Comparison of ENCODE assay signal across 11 cellular contexts in the genomic region with DNA sequence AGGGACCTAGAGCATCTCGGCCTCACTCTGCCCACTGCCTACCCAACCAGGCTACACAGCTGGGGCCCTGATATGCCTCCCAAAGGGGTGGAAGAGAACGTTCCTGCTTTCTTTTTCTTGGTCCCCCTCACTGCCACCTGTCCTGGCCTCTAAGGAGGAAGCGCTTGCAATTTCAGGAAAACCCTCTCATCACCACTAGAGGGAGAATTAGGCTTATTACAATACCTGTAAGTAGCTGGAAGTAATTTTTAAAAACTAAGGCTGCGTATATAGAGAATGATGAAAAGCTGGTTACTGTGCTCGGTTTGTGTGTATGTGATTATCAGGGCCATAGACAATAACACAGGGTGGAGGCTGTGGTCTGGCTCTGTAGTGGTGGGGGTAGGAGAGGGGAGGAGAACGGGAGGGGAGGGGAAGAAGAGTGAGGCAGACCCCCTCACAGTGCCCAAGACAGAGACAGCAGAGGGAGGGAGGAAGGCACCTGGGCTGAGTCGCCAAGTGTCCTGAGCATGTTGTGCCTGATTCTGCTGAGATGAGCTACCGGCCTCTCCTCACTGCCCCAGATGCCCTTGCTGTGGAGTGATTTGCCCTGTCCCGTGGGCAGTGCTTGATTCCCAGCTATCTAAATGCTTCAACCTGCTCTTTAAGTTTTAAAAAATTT. TPM values are rescaled to one million over a fixed set of nuclear protein-coding genes. Genes with fewer than 3 reads are reported as not detected.
DNase-seq lines count a peak whose midpoint lies in the region; ATAC-seq, FAIRE-seq and TF ChIP-seq lines count a peak whose summit lies in the region.
"Had no signal": no experiment of that assay in that cellular context is flagged by ENCODE, and none has a peak within 500 bp of the region (broad histone marks: within the 10 kb centered on the region; RNA-seq: fewer than 3 reads in every experiment).

No MANE protein-coding gene starts in this region.

- H3K4me2 ChIP-seq in neural progenitor cell = peak overlapping the region; percentile 3

- no peak overlapping the region for H3K27ac Mint-ChIP-seq in neural progenitor cell
- no peak overlapping the region for H3K27ac Mint-ChIP-seq in activated CD4-positive, alpha-beta memory T cell treated with anti-CD3 and anti-CD28 coated beads, Interleukin-2, amount 10 ng/mL, durations not matched to agents 7 days and 5 days

- H4K20me1 ChIP-seq in neural progenitor cell (ENCODE audit: low read depth) = no peaks in the 10 kb centered on the region

- peaks cover 29% of the 10 kb centered on the region for H3K4me1 Mint-ChIP-seq in neural progenitor cell
- no peaks in the 10 kb centered on the region for H3K4me1 Mint-ChIP-seq in activated CD4-positive, alpha-beta memory T cell treated with anti-CD3 and anti-CD28 coated beads, Interleukin-2, amount 10 ng/mL, durations not matched to agents 7 days and 5 days

- intact Hi-C loops in pancreas (cut with DNase I) = no loop called here

- H3K36me3 ChIP-seq in adipocyte (ENCODE audit: control insufficient read depth, insufficient read depth, low read length, severe bottlenecking) (no peaks in the 10 kb centered on the region), neural progenitor cell (no peaks in the 10 kb centered on the region), pancreas (no peaks in the 10 kb centered on the region)

- POLR2A ChIA-PET in activated CD4-positive, alpha-beta memory T cell treated with anti-CD3 and anti-CD28 coated beads, Interleukin-2, amount 10 ng/mL, durations not matched to agents 7 days and 5 days (lab: Charles Lee) = no interaction called here

- H3K4me3 ChIP-seq in adipocyte (ENCODE audit: low read length) (no peak overlapping the region), neural progenitor cell (no peak overlapping the region), pancreas (no peak overlapping the region)

- peaks cover 3% of the 10 kb centered on the region for H3K36me3 Mint-ChIP-seq in neural progenitor cell
- no peaks in the 10 kb centered on the region for H3K36me3 Mint-ChIP-seq in activated CD4-positive, alpha-beta memory T cell treated with anti-CD3 and anti-CD28 coated beads, Interleukin-2, amount 10 ng/mL, durations not matched to agents 7 days and 5 days (ENCODE audit: low read depth)

- no peak for FAIRE-seq in pancreas (lab: Jason Lieb, UNC)
- FAIRE-seq: TTC549 had no signal

- H3K9me3 ChIP-seq in adipocyte (ENCODE audit: control insufficient read depth, low read length) (no peaks in the 10 kb centered on the region), neural progenitor cell (ENCODE audit: low read depth) (no peaks in the 10 kb centered on the region), pancreas (no peaks in the 10 kb centered on the region)

- H3K27me3 ChIP-seq in adipocyte (replicated peaks; ENCODE audit: control insufficient read depth, insufficient read depth, low read length) = peaks cover 23% of the 10 kb centered on the region
- peaks cover 52% of the 10 kb centered on the region for H3K27me3 ChIP-seq in neural progenitor cell
- H3K27me3 ChIP-seq in pancreas = peaks cover 0 to 14% (median 0%) of the 10 kb centered on the region in 4 donors

- H3K27me3 Mint-ChIP-seq in neural progenitor cell (ENCODE audit: insufficient read depth, low read depth) = peaks cover 34% of the 10 kb centered on the region
- H3K27me3 Mint-ChIP-seq in activated CD4-positive, alpha-beta memory T cell treated with anti-CD3 and anti-CD28 coated beads, Interleukin-2, amount 10 ng/mL, durations not matched to agents 7 days and 5 days = no peaks in the 10 kb centered on the region

- peaks cover 3% of the 10 kb centered on the region for H3K9me3 Mint-ChIP-seq in neural progenitor cell
- peaks cover 7% of the 10 kb centered on the region for H3K9me3 Mint-ChIP-seq in activated CD4-positive, alpha-beta memory T cell treated with anti-CD3 and anti-CD28 coated beads, Interleukin-2, amount 10 ng/mL, durations not matched to agents 7 days and 5 days

- WGBS in pancreas, 2 donors = 10 to 12% methylated on average over 9 of the region's 9 CpGs

- no peak overlapping the region for H3K4me3 Mint-ChIP-seq in neural progenitor cell
- H3K4me3 Mint-ChIP-seq in activated CD4-positive, alpha-beta memory T cell treated with anti-CD3 and anti-CD28 coated beads, Interleukin-2, amount 10 ng/mL, durations not matched to agents 7 days and 5 days = no peak overlapping the region

- H2AFZ ChIP-seq in neural progenitor cell (replicated peaks) = no peak overlapping the region

- H3K9ac ChIP-seq in adipocyte (ENCODE audit: low read length) (no peak overlapping the region), neural progenitor cell (no peak overlapping the region)

- H3K79me2 ChIP-seq in neural progenitor cell (ENCODE audit: low read depth) = no peaks in the 10 kb centered on the region

- no peak overlapping the region for H3K27ac ChIP-seq in neural progenitor cell
- no peak overlapping the region for H3K27ac ChIP-seq in pancreas

- peaks cover 10% of the 10 kb centered on the region for H3F3A ChIP-seq in neural progenitor cell (ENCODE audit: low read depth)

- peak; percentile 76 for TF ChIP-seq CTCF in neural progenitor cell (IDR thresholded peaks at IDR 0.05)
- no peak for TF ChIP-seq CTCF in pancreas (IDR thresholded peaks at IDR 0.05)

- DNase-seq in DMS79 (lab: John Stamatoyannopoulos, UW) = peak; percentile 27
- DNase-seq in NCI-H1092 (lab: John Stamatoyannopoulos, UW) = peak; percentile 2
- peak; percentile 2 for DNase-seq in adipocyte (ENCODE audit: low read depth)
- peak; percentile 55 for DNase-seq in neural progenitor cell (ENCODE audit: low spot score)
- no peak for DNase-seq in stimulated activated naive CD4-positive, alpha-beta T cell treated with Interleukin-2 at 50 U/mL for 16 hours (lab: John Stamatoyannopoulos, UW)
- no peak for DNase-seq in activated CD4-positive, alpha-beta memory T cell treated with anti-CD3 and anti-CD28 coated beads, Interleukin-2, amount 10 ng/mL, durations not matched to agents 7 days and 5 days
- DNase-seq in pancreas = no peak
- DNase-seq: dermis blood vessel endothelial cell had no signal

- CTCF ChIA-PET in activated CD4-positive, alpha-beta memory T cell treated with anti-CD3 and anti-CD28 coated beads, Interleukin-2, amount 10 ng/mL, durations not matched to agents 7 days and 5 days (lab: Charles Lee) = no interaction called here

- H3K4me1 ChIP-seq in adipocyte (ENCODE audit: control insufficient read depth, insufficient read depth, low read length) (no peaks in the 10 kb centered on the region), neural progenitor cell (peaks cover 9% of the 10 kb centered on the region), pancreas (no peaks in the 10 kb centered on the region)

- no peak for ATAC-seq in pancreas
- no peak for ATAC-seq in HG02970 (IDR thresholded peaks at IDR 0.05; ENCODE audit: low FRiP score, unreplicated experiment)

RNA-seq across cellular contexts. Expression of a gene that starts 3.3 kb away (rescaled TPM):
- total RNA-seq in neural progenitor cell (ENCODE audit: low replicate concordance) (1.7 and 3.4 TPM in 2 replicates), pancreas (not detected)
- total RNA-seq in activated CD4-positive, alpha-beta memory T cell treated with anti-CD3 and anti-CD28 coated beads, Interleukin-2, amount 10 ng/mL, durations not matched to agents 7 days and 5 days = not detected
- polyA plus RNA-seq in pancreas = under 1 TPM in 1 of 2 donors, not detected in 1; 0.35 TPM
- total RNA-seq: dermis blood vessel endothelial cell, myocyte had no signal

Comparison
In these comparisons a context has a peak if more than half of its experiments do, and no peak if none do; other contexts are left out.
1. DNase-seq: peak in DMS79 (single experiment), NCI-H1092 (single experiment), adipocyte (single experiment) and neural progenitor cell (single experiment); none in stimulated activated naive CD4-positive, alpha-beta T cell treated with Interleukin-2 at 50 U/mL for 16 hours (single experiment), activated CD4-positive, alpha-beta memory T cell treated with anti-CD3 and anti-CD28 coated beads, Interleukin-2, amount 10 ng/mL, durations not matched to agents 7 days and 5 days (single experiment) and pancreas (0 of 6).